Comparison of ENCODE assay signal across 8 cellular contexts in the genomic region with DNA sequence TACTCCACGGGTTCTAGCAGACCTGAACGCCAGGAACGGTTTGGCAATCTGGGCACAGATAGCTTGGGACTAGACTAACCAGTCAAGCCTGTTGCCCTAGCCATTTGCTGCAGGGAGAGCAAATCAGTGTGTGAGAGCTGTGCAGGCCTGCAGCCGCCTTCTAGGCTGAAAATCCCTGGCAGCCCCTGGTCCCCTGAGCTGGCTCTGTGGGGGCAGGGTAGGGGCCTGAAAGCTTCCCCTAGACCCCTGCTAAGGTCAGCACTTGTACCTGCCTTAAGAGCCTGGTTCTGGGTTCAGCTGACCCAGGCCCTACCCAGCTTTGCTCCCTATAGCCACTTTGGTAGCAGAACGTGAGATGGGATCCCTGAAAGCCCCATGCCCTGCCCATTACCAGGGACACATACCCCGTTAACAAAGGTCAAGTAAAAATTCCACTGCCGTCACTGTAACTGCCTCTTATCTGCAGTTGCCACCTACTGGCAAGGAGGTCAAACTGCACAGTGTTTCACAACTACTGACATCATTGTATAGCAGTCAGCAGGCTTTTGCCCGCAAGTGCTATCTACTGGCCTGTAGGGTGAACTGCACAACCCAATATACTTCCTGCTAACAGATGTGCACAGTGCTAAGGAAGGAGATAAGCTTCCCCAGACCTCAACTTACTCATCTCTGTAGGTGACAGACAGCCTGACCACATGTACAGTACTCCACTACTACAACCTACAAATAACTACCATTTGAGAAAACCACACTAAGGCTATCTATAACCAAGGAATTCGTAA.
DNase-seq lines count a peak whose midpoint lies in the region; ATAC-seq lines count a peak whose summit lies in the region.

No MANE protein-coding gene starts in this region.

- ATAC-seq in GM18520 (IDR thresholded peaks at IDR 0.05; ENCODE audit: unreplicated experiment) (peak; percentile 99), HG02970 (IDR thresholded peaks at IDR 0.05; ENCODE audit: low FRiP score, unreplicated experiment) (peak; percentile 73)

- DNase-seq in ACHN (peak; percentile 70), NCI-H748 treated with DMSO at 0.1 percent for 48 hours (lab: John Stamatoyannopoulos, UW) (peak; percentile 28), fibroblast of the conjunctiva (ENCODE audit: low read depth) (peak; percentile 18), hypothalamus (lab: John Stamatoyannopoulos, UW) (no peak)
- peak; percentile 64 for DNase-seq in activated CD8-positive, alpha-beta memory T cell treated with anti-CD3 and anti-CD28 coated beads for 24 hours
- DNase-seq in stimulated activated CD4-positive, alpha-beta T cell treated with anti-CD3 and anti-CD28 coated beads, Interleukin-1b, Interleukin-23, amount 100 ng/mL, for 48 hours, result peak; percentile 73

- in situ Hi-C loops in ACHN (cut with HindIII; ENCODE audit: low pct_ligation_motif_present, low pct_unique_long_range_greater_than_20kb, low sequenced_read_pairs), result no loop called here

Comparison
In these comparisons a context has a peak if more than half of its experiments do, and no peak if none do; other contexts are left out.
1. DNase-seq: peak in ACHN (single experiment), NCI-H748 treated with DMSO at 0.1 percent for 48 hours (single experiment), activated CD8-positive, alpha-beta memory T cell treated with anti-CD3 and anti-CD28 coated beads for 24 hours (single experiment), fibroblast of the conjunctiva (single experiment) and stimulated activated CD4-positive, alpha-beta T cell treated with anti-CD3 and anti-CD28 coated beads, Interleukin-1b, Interleukin-23, amount 100 ng/mL, for 48 hours (single experiment); none in hypothalamus (0 of 51).